In genomic region chr2:12261993-12262680, GRCh38 we compare ENCODE assay signal across 12 cellular contexts.
DNase-seq lines count a peak whose midpoint lies in the region; ATAC-seq, FAIRE-seq and TF ChIP-seq lines count a peak whose summit lies in the region.
"Had no signal": no experiment of that assay in that cellular context is flagged by ENCODE, and none has a peak within 500 bp of the region (broad histone marks: within the 10 kb centered on the region; RNA-seq: fewer than 3 reads in every experiment).

No MANE protein-coding gene starts in this region.

- H3K36me3 ChIP-seq in IMR-90 (ENCODE audit: control insufficient read depth, insufficient read depth, low read length): no peaks in the 10 kb centered on the region
- no peaks in the 10 kb centered on the region for H3K36me3 ChIP-seq in mesendoderm (ENCODE audit: control insufficient read depth, insufficient read depth, low read length)
- H3K36me3 ChIP-seq in small intestine (ENCODE audit: control insufficient read depth in 2 of 2, insufficient read depth in 2 of 2, low read length in 2 of 2): no peaks in the 10 kb centered on the region
- H3K36me3 ChIP-seq: lower lobe of right lung had no signal

- no peaks in the 10 kb centered on the region for H3K9me3 ChIP-seq in IMR-90 (ENCODE audit: control insufficient read depth, insufficient read depth, low read length)
- no peaks in the 10 kb centered on the region for H3K9me3 ChIP-seq in small intestine (ENCODE audit: control insufficient read depth, low read depth)
- H3K9me3 ChIP-seq: lower lobe of right lung had no signal

- DNase-seq in IMR-90 (peak; percentile 39), SHP77 treated with DMSO at 0.1 percent for 48 hours (lab: John Stamatoyannopoulos, UW) (peak; percentile 54), mesendoderm (peak; percentile 57), globus pallidus (ENCODE audit: low spot score) (no peak), small intestine (no peak)
- DNase-seq in stimulated activated CD4-positive, alpha-beta T cell treated with anti-CD3 and anti-CD28 coated beads, Interleukin-1b, Interleukin-23, amount 100 ng/mL, for 48 hours: no peak
- DNase-seq: activated T-cell treated with anti-CD3 and anti-CD28 coated beads, Interleukin-2, amount 50 U/mL, for 48 hours; lower lobe of right lung; right cardiac atrium had no signal

- H3K9me1 ChIP-seq in IMR-90 (ENCODE audit: insufficient read depth, low read length): no peaks in the 10 kb centered on the region

- H2BK5ac ChIP-seq in IMR-90 (ENCODE audit: low read depth, low read length, poor library complexity, severe bottlenecking) (no peak overlapping the region), mesendoderm (ENCODE audit: low read length) (no peak overlapping the region)

- H4K5ac ChIP-seq in IMR-90 (ENCODE audit: low read depth, low read length) (no peak overlapping the region), mesendoderm (ENCODE audit: low read length) (no peak overlapping the region)

- CTCF ChIA-PET in IMR-90 (lab: Yijun Ruan, JAX): no interaction called here

- WGBS in IMR-90 (ENCODE audit: extremely low coverage in 2 of 2, insufficient read length in 1 of 2), 2 experiments: no CpG with 5 or more reads among the region's 3 CpGs
- WGBS in mesendoderm (ENCODE audit: extremely low coverage, insufficient coverage, low lambda C conversion rate): no CpG with 5 or more reads among the region's 3 CpGs
- 75 to 79% (median 79%) methylated on average over 3 of the region's 3 CpGs for WGBS in small intestine, 3 donors

- intact Hi-C loops in IMR-90 (cut with micrococcal nuclease): no loop called here

- FAIRE-seq in small intestine (lab: Jason Lieb, UNC): no peak
- FAIRE-seq: TTC549 had no signal

- H2BK15ac ChIP-seq in IMR-90 (ENCODE audit: low read depth, low read length) (no peak overlapping the region), mesendoderm (replicated peaks; ENCODE audit: low read depth) (peak overlapping the region; percentile 19)

- H3K79me1 ChIP-seq in IMR-90 (ENCODE audit: low read depth in 1 of 2, low read length in 2 of 2) (no peaks in the 10 kb centered on the region), mesendoderm (ENCODE audit: low read length) (no peaks in the 10 kb centered on the region)

- BruUV-seq in IMR-90 (replicated peaks; lab: Mats Ljungman, UMichigan): no TSS peak

- H3K4me3 ChIP-seq in IMR-90 (ENCODE audit: insufficient read depth, low read depth, low read length): no peak overlapping the region
- H3K4me3 ChIP-seq in mesendoderm (ENCODE audit: low read length): no peak overlapping the region
- H3K4me3 ChIP-seq in small intestine (ENCODE audit: low read depth in 1 of 2, low read length in 2 of 2): no peak overlapping the region
- H3K4me3 ChIP-seq: lower lobe of right lung had no signal

- dilution Hi-C loops in IMR-90 (cut with HindIII; ENCODE audit: low sequenced_read_pairs, unreplicated experiment): no loop called here

- H3K27ac ChIP-seq in IMR-90 (ENCODE audit: insufficient read depth, low read length): no peak overlapping the region
- no peak overlapping the region for H3K27ac ChIP-seq in mesendoderm (ENCODE audit: low read depth, low read length)
- no peak overlapping the region for H3K27ac ChIP-seq in small intestine (ENCODE audit: low read depth in 1 of 2, low read length in 1 of 2)
- H3K27ac ChIP-seq: lower lobe of right lung had no signal

- ATAC-seq in GM18511 (IDR thresholded peaks at IDR 0.05; ENCODE audit: unreplicated experiment) (peak; percentile 23), IMR-90 (ENCODE audit: low read depth) (peak; percentile 11; the same call in 1 of the 2 replicates), GM21529 (IDR thresholded peaks at IDR 0.05; ENCODE audit: unreplicated experiment) (no peak)

- H2AK9ac ChIP-seq in IMR-90 (replicated peaks; ENCODE audit: low read depth, low read length, poor library complexity): no peak overlapping the region

- no peak overlapping the region for H3K9ac ChIP-seq in IMR-90 (ENCODE audit: low read depth, low read length)
- H3K9ac ChIP-seq in mesendoderm (ENCODE audit: low read length): no peak overlapping the region

- H3K4ac ChIP-seq in IMR-90 (ENCODE audit: low read depth, low read length): no peak overlapping the region
- no peak overlapping the region for H3K4ac ChIP-seq in mesendoderm (ENCODE audit: low read depth, low read length)

- H4K8ac ChIP-seq in IMR-90 (ENCODE audit: low read depth in 2 of 2, low read length in 2 of 2) (no peak overlapping the region), mesendoderm (ENCODE audit: low read depth, low read length) (no peak overlapping the region)

- POLR2A ChIA-PET in IMR-90 (lab: Charles Lee; ENCODE audit: unreplicated experiment): no interaction called here

- H3K18ac ChIP-seq in IMR-90 (ENCODE audit: low read depth, low read length) (no peak overlapping the region; the same call in 1 of the 2 replicates), mesendoderm (ENCODE audit: low read length) (no peak overlapping the region)

- H3K27me3 ChIP-seq in IMR-90 (ENCODE audit: control insufficient read depth, insufficient read depth, low read length) (no peaks in the 10 kb centered on the region), mesendoderm (ENCODE audit: insufficient read depth, low read length, poor library complexity) (no peaks in the 10 kb centered on the region), small intestine (ENCODE audit: control insufficient read depth in 2 of 2, insufficient read depth in 2 of 2, low read length in 2 of 2) (no peaks in the 10 kb centered on the region)

- H3K56ac ChIP-seq in IMR-90 (ENCODE audit: extremely low read depth, insufficient read depth, low read length) (no peak overlapping the region), mesendoderm (ENCODE audit: low read length) (no peak overlapping the region)

- no peak overlapping the region for H2BK20ac ChIP-seq in IMR-90 (ENCODE audit: low read depth, low read length)

- H2BK120ac ChIP-seq in IMR-90 (ENCODE audit: low read depth, low read length) (no peak overlapping the region), mesendoderm (ENCODE audit: low read depth, low read length) (no peak overlapping the region)

- no peaks in the 10 kb centered on the region for H4K20me1 ChIP-seq in IMR-90 (ENCODE audit: insufficient read depth, low read length)

- TF ChIP-seq POLR2A in IMR-90 (IDR thresholded peaks at IDR 0.05; ENCODE audit: low read depth, low read length): no peak

- H2AK5ac ChIP-seq in IMR-90 (ENCODE audit: low read depth, low read length) (no peak overlapping the region), mesendoderm (ENCODE audit: low read length) (no peak overlapping the region)

- H3K4me1 ChIP-seq in IMR-90 (ENCODE audit: control insufficient read depth, insufficient read depth, low read length): peaks cover 2% of the 10 kb centered on the region; the same call in 1 of the 2 replicates
- no peaks in the 10 kb centered on the region for H3K4me1 ChIP-seq in mesendoderm (ENCODE audit: control insufficient read depth, low read depth, low read length)
- no peaks in the 10 kb centered on the region for H3K4me1 ChIP-seq in small intestine (ENCODE audit: control insufficient read depth in 2 of 2, insufficient read depth in 1 of 2, low read depth in 1 of 2, low read length in 1 of 2)

- no peak overlapping the region for H2AFZ ChIP-seq in IMR-90 (replicated peaks; ENCODE audit: low read length, poor library complexity)

- TF ChIP-seq CTCF in IMR-90 (conservative IDR thresholded peaks at IDR 0.05; ENCODE audit: low read depth, low read length): no peak

- H3K79me2 ChIP-seq in mesendoderm (ENCODE audit: control insufficient read depth, insufficient read depth, low read length): no peaks in the 10 kb centered on the region

- no peak overlapping the region for H4K91ac ChIP-seq in IMR-90 (ENCODE audit: insufficient read depth, low read depth, low read length)

- TF ChIP-seq RAD21 in IMR-90 (IDR thresholded peaks at IDR 0.05; ENCODE audit: low read length): no peak

- no peak overlapping the region for H3K14ac ChIP-seq in IMR-90 (replicated peaks; ENCODE audit: low read depth, low read length)

- in situ Hi-C loops in IMR-90 (cut with MboI; ENCODE audit: low sequenced_read_pairs): no loop called here

- H3K4me2 ChIP-seq in IMR-90 (ENCODE audit: low read depth, low read length): no peak overlapping the region
- H3K4me2 ChIP-seq in mesendoderm (ENCODE audit: low read length): no peak overlapping the region

- no peak overlapping the region for H3K23ac ChIP-seq in IMR-90 (ENCODE audit: low read depth, low read length)
- H3K23ac ChIP-seq in mesendoderm (ENCODE audit: low read length): no peak overlapping the region

TF ChIP-seq in IMR-90, 13 proteins besides CTCF, POLR2A, EP300 and RAD21:
- TF ChIP-seq BHLHE40 (IDR thresholded peaks at IDR 0.05; ENCODE audit: low read depth, low read length) (no peak), CEBPB (IDR thresholded peaks at IDR 0.05; ENCODE audit: low read depth, low read length) (no peak)
TF ChIP-seq in IMR-90: peak in this region for 0.

Comparison
In these comparisons a context has a peak if more than half of its experiments do, and no peak if none do; other contexts are left out.
1. DNase-seq: peak in IMR-90 (single experiment), SHP77 treated with DMSO at 0.1 percent for 48 hours (single experiment) and mesendoderm (single experiment); none in globus pallidus (single experiment), small intestine (single experiment) and stimulated activated CD4-positive, alpha-beta T cell treated with anti-CD3 and anti-CD28 coated beads, Interleukin-1b, Interleukin-23, amount 100 ng/mL, for 48 hours (single experiment).